ENCODE assay signal across 9 cellular contexts in the genomic region with DNA sequence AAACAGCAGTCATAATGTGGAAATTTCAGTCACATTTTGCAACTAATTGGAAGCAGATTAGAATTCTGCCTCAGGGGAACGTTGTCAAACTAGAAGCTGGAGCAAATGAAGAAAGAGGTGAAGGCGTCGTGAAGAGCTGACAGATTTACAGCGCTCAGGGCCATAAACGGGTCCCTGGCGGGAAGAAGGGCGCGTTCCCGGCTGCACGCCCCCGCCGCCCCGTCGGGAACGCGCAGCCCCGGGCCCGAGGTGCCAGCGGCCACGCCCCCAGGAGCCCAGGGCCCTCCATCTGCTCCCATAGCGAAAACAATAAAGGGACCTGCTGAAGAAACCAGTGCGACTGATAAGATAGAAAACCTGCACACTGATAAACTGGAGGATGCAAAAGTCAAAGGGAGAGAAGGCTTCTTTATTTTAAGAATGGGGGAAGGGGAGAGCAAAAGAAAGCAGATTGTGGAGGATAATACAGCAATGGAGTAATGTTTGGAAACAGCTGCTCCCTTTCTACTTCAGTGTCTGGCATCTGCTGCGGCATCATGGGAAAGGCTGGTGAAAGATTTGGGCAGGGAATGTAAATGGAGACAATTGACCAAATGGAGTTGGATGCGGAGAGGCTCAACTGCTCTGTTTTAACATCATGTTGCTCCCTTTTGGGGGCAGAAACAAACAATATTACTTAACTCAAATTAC. TPM values are rescaled to one million over a fixed set of nuclear protein-coding genes. Genes with fewer than 3 reads are reported as not detected.
DNase-seq lines count a peak whose midpoint lies in the region; ATAC-seq and TF ChIP-seq lines count a peak whose summit lies in the region.
"Had no signal": no experiment of that assay in that cellular context is flagged by ENCODE, and none has a peak within 500 bp of the region (broad histone marks: within the 10 kb centered on the region; RNA-seq: fewer than 3 reads in every experiment).

No MANE protein-coding gene starts in this region.

- H4K20me1 ChIP-seq in neural cell (ENCODE audit: insufficient read depth), result no peaks in the 10 kb centered on the region

- no peak overlapping the region for H3K4me2 ChIP-seq in neural cell (ENCODE audit: low read length)

- no peak overlapping the region for H2AFZ ChIP-seq in neural cell (ENCODE audit: low read depth, low read length)

- H3K36me3 ChIP-seq in BE2C (no peaks in the 10 kb centered on the region), esophagus muscularis mucosa (no peaks in the 10 kb centered on the region), neural cell (ENCODE audit: insufficient read depth, low read length) (no peaks in the 10 kb centered on the region)

- no peaks in the 10 kb centered on the region; the same call in 1 of the 2 replicates for H3K9me3 ChIP-seq in BE2C
- H3K9me3 ChIP-seq in esophagus muscularis mucosa, result no peaks in the 10 kb centered on the region
- H3K9me3 ChIP-seq in neural cell (ENCODE audit: low read length), result no peaks in the 10 kb centered on the region

- intact Hi-C loops in esophagus muscularis mucosa (cut with DNase I), result no loop called here

- H3K4me1 ChIP-seq in BE2C, result peaks cover 41% of the 10 kb centered on the region
- H3K4me1 ChIP-seq in esophagus muscularis mucosa, result peaks cover 33 to 100% (median 98%) of the 10 kb centered on the region in 4 donors

- H3K4me3 ChIP-seq in BE2C (ENCODE audit: low read depth, low read length) (peak overlapping the region; percentile 30), esophagus muscularis mucosa (peak overlapping the region; percentile 43 to 57 (median 50)), neural cell (ENCODE audit: low read length) (peak overlapping the region; percentile 36)

- H3K9ac ChIP-seq in neural cell (ENCODE audit: low read length), result no peak overlapping the region

- H3K27me3 ChIP-seq in BE2C (no peaks in the 10 kb centered on the region), esophagus muscularis mucosa (no peaks in the 10 kb centered on the region), neural cell (ENCODE audit: insufficient read depth, low read depth, low read length) (no peaks in the 10 kb centered on the region)

- no peak for ATAC-seq in HG02870 (IDR thresholded peaks at IDR 0.05; ENCODE audit: unreplicated experiment)
- ATAC-seq in HG03442 (IDR thresholded peaks at IDR 0.05; ENCODE audit: unreplicated experiment), result no peak

- no peak for TF ChIP-seq CTCF in BE2C (IDR thresholded peaks at IDR 0.05; ENCODE audit: low read depth, low read length)
- no peak for TF ChIP-seq CTCF in esophagus muscularis mucosa (IDR thresholded peaks at IDR 0.05)
- no peak for TF ChIP-seq CTCF in neural cell (IDR thresholded peaks at IDR 0.05; ENCODE audit: poor library complexity, severe bottlenecking)

- peaks cover 3% of the 10 kb centered on the region for H3F3A ChIP-seq in neural cell (ENCODE audit: insufficient read depth, low read length, poor library complexity, severe bottlenecking)

- WGBS in esophagus muscularis mucosa, result 18% methylated on average over 24 of the region's 24 CpGs

- TF ChIP-seq POLR2A in esophagus muscularis mucosa (IDR thresholded peaks at IDR 0.05; ENCODE audit: low read depth), result no peak

- no peaks in the 10 kb centered on the region for H3K9me2 ChIP-seq in neural cell (ENCODE audit: insufficient read depth, low read length)

- TF ChIP-seq RAD21 in neural cell (conservative IDR thresholded peaks at IDR 0.05), result no peak

- TF ChIP-seq EP300 in esophagus muscularis mucosa (IDR thresholded peaks at IDR 0.05), result no peak
- TF ChIP-seq EP300 in neural cell (conservative IDR thresholded peaks at IDR 0.05; ENCODE audit: poor library complexity, severe bottlenecking), result no peak

- peaks cover 94% of the 10 kb centered on the region for H3K79me2 ChIP-seq in neural cell (replicated peaks; ENCODE audit: insufficient read depth, low read length)

- H3K27ac ChIP-seq in esophagus muscularis mucosa (replicated peaks in 1 of 4) (peak overlapping the region; percentile 63 to 94 (median 78)), neural cell (ENCODE audit: low read length) (no peak overlapping the region)

- DNase-seq in BE2C (peak; percentile 81), NCI-H446 (lab: John Stamatoyannopoulos, UW) (peak; percentile 92 to 94), esophagus muscularis mucosa (ENCODE audit: extremely low spot score) (no peak), NCI-H1436 treated with DMSO at 0.1 percent for 48 hours (lab: John Stamatoyannopoulos, UW) (no peak), GM19240 (ENCODE audit: insufficient read length, low spot score) (no peak)

TF ChIP-seq in neural cell, 6 proteins besides CTCF, POLR2A, EP300 and RAD21:
- no peak for TF ChIP-seq MXI1 (conservative IDR thresholded peaks at IDR 0.05; ENCODE audit: poor library complexity, severe bottlenecking)
- TF ChIP-seq SMC3 (conservative IDR thresholded peaks at IDR 0.05; ENCODE audit: poor library complexity), result no peak
- TF ChIP-seq TAF1 (IDR thresholded peaks at IDR 0.05; ENCODE audit: low read depth), result no peak
- TF ChIP-seq, protein P1, sequence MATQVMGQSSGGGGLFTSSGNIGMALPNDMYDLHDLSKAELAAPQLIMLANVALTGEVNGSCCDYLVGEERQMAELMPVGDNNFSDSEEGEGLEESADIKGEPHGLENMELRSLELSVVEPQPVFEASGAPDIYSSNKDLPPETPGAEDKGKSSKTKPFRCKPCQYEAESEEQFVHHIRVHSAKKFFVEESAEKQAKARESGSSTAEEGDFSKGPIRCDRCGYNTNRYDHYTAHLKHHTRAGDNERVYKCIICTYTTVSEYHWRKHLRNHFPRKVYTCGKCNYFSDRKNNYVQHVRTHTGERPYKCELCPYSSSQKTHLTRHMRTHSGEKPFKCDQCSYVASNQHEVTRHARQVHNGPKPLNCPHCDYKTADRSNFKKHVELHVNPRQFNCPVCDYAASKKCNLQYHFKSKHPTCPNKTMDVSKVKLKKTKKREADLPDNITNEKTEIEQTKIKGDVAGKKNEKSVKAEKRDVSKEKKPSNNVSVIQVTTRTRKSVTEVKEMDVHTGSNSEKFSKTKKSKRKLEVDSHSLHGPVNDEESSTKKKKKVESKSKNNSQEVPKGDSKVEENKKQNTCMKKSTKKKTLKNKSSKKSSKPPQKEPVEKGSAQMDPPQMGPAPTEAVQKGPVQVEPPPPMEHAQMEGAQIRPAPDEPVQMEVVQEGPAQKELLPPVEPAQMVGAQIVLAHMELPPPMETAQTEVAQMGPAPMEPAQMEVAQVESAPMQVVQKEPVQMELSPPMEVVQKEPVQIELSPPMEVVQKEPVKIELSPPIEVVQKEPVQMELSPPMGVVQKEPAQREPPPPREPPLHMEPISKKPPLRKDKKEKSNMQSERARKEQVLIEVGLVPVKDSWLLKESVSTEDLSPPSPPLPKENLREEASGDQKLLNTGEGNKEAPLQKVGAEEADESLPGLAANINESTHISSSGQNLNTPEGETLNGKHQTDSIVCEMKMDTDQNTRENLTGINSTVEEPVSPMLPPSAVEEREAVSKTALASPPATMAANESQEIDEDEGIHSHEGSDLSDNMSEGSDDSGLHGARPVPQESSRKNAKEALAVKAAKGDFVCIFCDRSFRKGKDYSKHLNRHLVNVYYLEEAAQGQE (IDR thresholded peaks at IDR 0.05; ENCODE audit: borderline replicate concordance), result no peak
- TF ChIP-seq POLR2AphosphoS5 (IDR thresholded peaks at IDR 0.05), result no peak
- TF ChIP-seq EZH2 (IDR thresholded peaks at IDR 0.05; ENCODE audit: borderline replicate concordance, insufficient read depth, low read length, poor library complexity, severe bottlenecking), result no peak

RNA-seq across cellular contexts. Expression of gene ZNF608, which starts 11.1 kb away (rescaled TPM):
- 70.5 TPM for polyA plus RNA-seq in BE2C (2012; ENCODE audit: insufficient read depth, insufficient read length, low read depth)
- total RNA-seq in esophagus muscularis mucosa, result 10 to 100 TPM; 26.6 to 33.4 (median 29.5) TPM
- 32.4 and 39.3 TPM in 2 replicates for polyA plus RNA-seq in neural cell
- polyA minus RNA-seq in neural cell, result 105 and 110 TPM in 2 replicates
- total RNA-seq: activated T-helper 2 cell treated with anti-CD3 and anti-CD28 coated beads, Interferon-gamma antibody, Interleukin-2, Interleukin-4, amounts not matched to agents 10 μg/mL and 5 μg/mL and 100 μg/mL, durations not matched to agents 14 hours and 24 hours and 36 hours had no signal

Comparison
In these comparisons a context has a peak if more than half of its experiments do, and no peak if none do; other contexts are left out.
1. DNase-seq: peak in BE2C (single experiment) and NCI-H446 (2 of 2); none in esophagus muscularis mucosa (single experiment), NCI-H1436 treated with DMSO at 0.1 percent for 48 hours (single experiment) and GM19240 (single experiment).
2. Peak in every context shown above with its lines, with median percentiles within 50 percentile points of each other: H3K4me3 ChIP-seq.